ENCODE assay signal across 8 cellular contexts in the genomic region with DNA sequence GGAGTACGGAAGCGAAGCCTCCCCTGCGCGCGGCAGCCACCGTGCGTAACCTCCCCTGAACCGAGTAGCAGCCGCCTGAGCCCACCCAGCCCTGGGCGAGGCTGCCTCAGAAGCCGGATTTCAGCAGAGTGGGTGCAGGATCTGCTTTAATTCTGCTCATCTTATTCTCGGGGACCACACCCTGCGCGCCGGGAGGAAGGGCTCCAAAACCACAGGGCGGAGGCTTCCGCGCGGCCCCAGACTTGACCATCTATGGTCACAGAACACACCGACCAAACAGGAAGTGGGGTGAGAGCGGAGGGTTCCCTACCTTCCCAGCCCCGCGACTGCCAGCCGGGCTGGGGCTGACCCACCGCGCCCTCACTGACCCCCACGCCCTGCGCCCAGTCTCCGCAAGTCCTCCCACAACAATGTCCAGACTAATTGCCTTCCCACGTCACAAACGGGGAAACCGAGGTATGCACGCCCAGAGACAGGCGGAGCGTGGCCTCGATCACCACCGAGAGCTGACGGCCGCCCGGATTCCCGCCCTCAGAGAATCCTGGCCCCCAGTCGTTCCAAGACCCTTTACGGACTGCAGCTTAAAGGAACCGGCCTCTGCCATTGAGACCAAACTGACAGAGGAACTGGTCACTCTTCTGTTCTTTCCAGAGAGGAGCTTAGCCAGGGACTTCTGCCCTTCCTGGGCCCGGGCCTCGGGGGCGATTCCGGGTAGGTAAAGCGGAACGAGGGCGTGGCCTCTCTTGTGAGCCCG. TPM values are rescaled to one million over a fixed set of nuclear protein-coding genes. Genes with fewer than 3 reads are reported as not detected.
A peak's percentile ranks its signal among the peaks of the same experiment; 100 is the strongest.
DNase-seq lines count a peak whose midpoint lies in the region; ATAC-seq and TF ChIP-seq lines count a peak whose summit lies in the region.

No MANE protein-coding gene starts in this region.

- H3K4me1 ChIP-seq in BLaER1 (peaks cover 71% of the 10 kb centered on the region), duodenal mucosa (ENCODE audit: control insufficient read depth in 1 of 2, insufficient read depth in 2 of 2, low read length in 2 of 2) (peaks cover 36 to 56% of the 10 kb centered on the region in 2 donors), lung (ENCODE audit: control insufficient read depth in 2 of 2, insufficient read depth in 2 of 2, low read length in 2 of 2) (peaks cover 3 to 20% of the 10 kb centered on the region in 2 donors)

- 0% methylated on average over 52 of the region's 52 CpGs for WGBS in lung, 2 donors

- DNase-seq in NCI-H526 treated with DMSO at 0.1 percent for 48 hours (lab: John Stamatoyannopoulos, UW) = peak; percentile 58
- peak; percentile 83 to 88 for DNase-seq in activated CD4-positive, alpha-beta T cell treated with anti-CD3 and anti-CD28 coated beads, Interleukin-2, amount 50 U/mL, for 48 hours
- DNase-seq in lung (ENCODE audit: low spot score) = peak; percentile 90
- DNase-seq in stimulated activated CD8-positive, alpha-beta memory T cell treated with anti-CD3 and anti-CD28 coated beads, Interleukin-12 subunit alpha, Interleukin-12 subunit beta, amount 100 ng/mL, for 4 hours (ENCODE audit: low read depth) = peak; percentile 55

- peak overlapping the region; percentile 94 for H3K4me2 ChIP-seq in BLaER1

- ATAC-seq in GM19025 (IDR thresholded peaks at IDR 0.05; ENCODE audit: low read depth, unreplicated experiment) (peak; percentile 48), HG03175 (IDR thresholded peaks at IDR 0.05; ENCODE audit: unreplicated experiment) (peak; percentile 67), lung (ENCODE audit: insufficient read depth, low FRiP score) (peak; percentile 80)

- H3K9ac ChIP-seq in BLaER1 = peak overlapping the region; percentile 93
- peak overlapping the region; percentile 99 to 100 for H3K9ac ChIP-seq in duodenal mucosa (ENCODE audit: low read depth in 1 of 2, low read length in 2 of 2)

- H3K4me3 ChIP-seq in BLaER1 (peak overlapping the region; percentile 99), duodenal mucosa (ENCODE audit: low read depth in 1 of 2, low read length in 2 of 2) (peak overlapping the region; percentile 96 to 97), lung (peak overlapping the region; percentile 63)

- H3K9me3 ChIP-seq in BLaER1 (no peaks in the 10 kb centered on the region), duodenal mucosa (ENCODE audit: control insufficient read depth in 1 of 2, low read length in 2 of 2) (no peaks in the 10 kb centered on the region), lung (ENCODE audit: control insufficient read depth in 2 of 2, insufficient read depth in 1 of 2, low read length in 1 of 2) (no peaks in the 10 kb centered on the region)

- H3K36me3 ChIP-seq in BLaER1 (peaks cover 22% of the 10 kb centered on the region), duodenal mucosa (ENCODE audit: control insufficient read depth in 1 of 2, insufficient read depth in 2 of 2, low read length in 2 of 2) (no peaks in the 10 kb centered on the region), lung (ENCODE audit: control insufficient read depth in 2 of 2, insufficient read depth in 2 of 2, low read length in 2 of 2) (peaks cover 0 to 2% of the 10 kb centered on the region in 2 donors)

- peaks cover 42% of the 10 kb centered on the region for H4K20me1 ChIP-seq in BLaER1

- no peaks in the 10 kb centered on the region for H3K27me3 ChIP-seq in BLaER1
- H3K27me3 ChIP-seq in duodenal mucosa (ENCODE audit: control insufficient read depth in 1 of 2, insufficient read depth in 2 of 2, low read length in 2 of 2) = no peaks in the 10 kb centered on the region
- no peaks in the 10 kb centered on the region for H3K27me3 ChIP-seq in lung (ENCODE audit: control insufficient read depth, insufficient read depth)

- peak overlapping the region; percentile 93 for H3K27ac ChIP-seq in BLaER1
- peak overlapping the region; percentile 100 for H3K27ac ChIP-seq in duodenal mucosa (ENCODE audit: low read depth, low read length)
- peak overlapping the region; percentile 98 for H3K27ac ChIP-seq in lung (ENCODE audit: low read depth in 1 of 2, low read length in 1 of 2)

- no peak for TF ChIP-seq CTCF in lung (IDR thresholded peaks at IDR 0.05; ENCODE audit: control extremely low read depth, extremely low read depth)

RNA-seq across cellular contexts. Expression of a gene that starts 0.6 kb away (rescaled TPM):
- total RNA-seq in lung = 100 to 1,000 TPM; 170 to 400 TPM
- polyA plus RNA-seq in lung = 100 to 1,000 TPM; 109 to 454 TPM

RNA-seq across cellular contexts. Expression of a gene that starts 57.1 kb away (rescaled TPM):
- total RNA-seq in lung = 100 to 1,000 TPM in 1 of 2 donors, 10 to 100 TPM in 1; 73.2 to 152 TPM
- polyA plus RNA-seq in lung = 100 to 1,000 TPM; 103 to 147 TPM

Comparison
In these comparisons a context has a peak if more than half of its experiments do, and no peak if none do; other contexts are left out.
1. Peak in every context shown above with its lines: DNase-seq, ATAC-seq, H3K4me3 ChIP-seq and H3K27ac ChIP-seq.